In genomic region chr13:20828540-20829364, GRCh38 we compare ENCODE assay signal across 8 cellular contexts. TPM values are rescaled to one million over a fixed set of nuclear protein-coding genes. Genes with fewer than 3 reads are reported as not detected.
DNase-seq lines count a peak whose midpoint lies in the region; ATAC-seq, FAIRE-seq and TF ChIP-seq lines count a peak whose summit lies in the region.

No MANE protein-coding gene starts in this region.

- in situ Hi-C loops in brain microvascular endothelial cell (cut with HindIII; ENCODE audit: low pct_ligation_motif_present, low sequenced_read_pairs), result no loop called here

- peak overlapping the region; percentile 30; the same call in 2 of the 3 replicates for H3K4me3 ChIP-seq in A549
- no peak overlapping the region for H3K4me3 ChIP-seq in brain microvascular endothelial cell (ENCODE audit: low read depth, low read length)

- H3K4me1 ChIP-seq in A549, result 0 out of 3 replicates have a peak, but pooled peaks cover 3% of the 10 kb centered on the region

- DNase-seq in A549 (ENCODE audit: low read depth in 1 of 2, low spot score in 1 of 2) (peak; percentile 3 to 40), ELF-1 (ENCODE audit: low read depth, low spot score) (peak; percentile 41), RWPE1 (ENCODE audit: low spot score) (peak; percentile 45), brain microvascular endothelial cell (no peak), iris pigment epithelial cell (ENCODE audit: low read depth) (peak; percentile 57)
- peak; percentile 6 for DNase-seq in stimulated activated naive B cell treated with anti-CD40 and anti-IgM and Interleukin-4, amounts not matched to agents 10 μg/mL and 1 μg/mL and 100 μg/mL, for 72 hours

- peak overlapping the region; percentile 13 to 39; a peak in 2 of 6 replicates for H3K27ac ChIP-seq in A549
- no peak overlapping the region for H3K27ac ChIP-seq in RWPE1
- H3K27ac ChIP-seq in brain microvascular endothelial cell, result no peak overlapping the region

- peaks cover under 1% of the 10 kb centered on the region for H3K36me3 ChIP-seq in brain microvascular endothelial cell (replicated peaks)

- H3K27me3 ChIP-seq in brain microvascular endothelial cell (replicated peaks), result no peaks in the 10 kb centered on the region

- no peak overlapping the region for H3K27ac Mint-ChIP-seq in stimulated activated naive B cell treated with anti-CD40 and anti-IgM and Interleukin-4, amounts not matched to agents 10 μg/mL and 1 μg/mL and 100 μg/mL, for 72 hours

- no peaks in the 10 kb centered on the region for H3K27me3 Mint-ChIP-seq in stimulated activated naive B cell treated with anti-CD40 and anti-IgM and Interleukin-4, amounts not matched to agents 10 μg/mL and 1 μg/mL and 100 μg/mL, for 72 hours

- H3K9me3 ChIP-seq in A549, result no peaks in the 10 kb centered on the region

- 4% methylated on average over 5 of the region's 5 CpGs for WGBS in A549 (ENCODE audit: missing lambda C conversion rate)

- H3K36me3 Mint-ChIP-seq in stimulated activated naive B cell treated with anti-CD40 and anti-IgM and Interleukin-4, amounts not matched to agents 10 μg/mL and 1 μg/mL and 100 μg/mL, for 72 hours, result peaks cover 11 to 15% of the 10 kb centered on the region in 2 donors

- CTCF ChIA-PET in A549 (lab: Yijun Ruan, JAX), result interaction anchor here (0.6 to 3.0 kb wide), 42 partner anchors 10 to 651 kb away, joined by 3 to 35 read pairs (median 4); partner anchors contain the start of gene EEF1AKMT1
- CTCF ChIA-PET in RWPE1 (lab: Yijun Ruan, JAX), result interaction anchor here (0.5 to 1.6 kb wide), 18 partner anchors 11 to 967 kb away, joined by 3 to 8 read pairs (median 3); no protein-coding TSS in a partner anchor

- peak overlapping the region in 1 of 2 donors; percentile 36 for H3K4me3 Mint-ChIP-seq in stimulated activated naive B cell treated with anti-CD40 and anti-IgM and Interleukin-4, amounts not matched to agents 10 μg/mL and 1 μg/mL and 100 μg/mL, for 72 hours

- no peaks in the 10 kb centered on the region for H3K9me3 Mint-ChIP-seq in stimulated activated naive B cell treated with anti-CD40 and anti-IgM and Interleukin-4, amounts not matched to agents 10 μg/mL and 1 μg/mL and 100 μg/mL, for 72 hours

- TF ChIP-seq RAD21 in A549 (conservative IDR thresholded peaks at IDR 0.05 in 1 of 2, IDR thresholded peaks at IDR 0.05 in 1 of 2), result peak; percentile 57 to 58; a peak in 4 of 5 replicates

- peak; percentile 44 to 54; a peak in 2 of 6 replicates for ATAC-seq in A549
- ATAC-seq in HG03558 (IDR thresholded peaks at IDR 0.05; ENCODE audit: extremely low read depth, unreplicated experiment), result peak; percentile 64
- peak; percentile 59 to 69 for ATAC-seq in stimulated activated naive B cell treated with anti-CD40 and anti-IgM and Interleukin-4, amounts not matched to agents 10 μg/mL and 1 μg/mL and 100 μg/mL, for 72 hours (replicated peaks)
- no peak for ATAC-seq in HG03521 (IDR thresholded peaks at IDR 0.05; ENCODE audit: unreplicated experiment)

- no peak for TF ChIP-seq EP300 in A549 (IDR thresholded peaks at IDR 0.05)

- H3K4me2 ChIP-seq in A549, result peak overlapping the region; percentile 78

- TF ChIP-seq CTCF in A549 (IDR thresholded peaks at IDR 0.05), result peak; percentile 66
- peak; percentile 85 for TF ChIP-seq CTCF in RWPE1 (conservative IDR thresholded peaks at IDR 0.05; ENCODE audit: low read depth)
- peak; percentile 81 for TF ChIP-seq CTCF in brain microvascular endothelial cell (IDR thresholded peaks at IDR 0.05; ENCODE audit: low read depth, low read length, missing control alignments)

- no peak for FAIRE-seq in A549 (lab: Jason Lieb, UNC)

- H3K4me1 Mint-ChIP-seq in stimulated activated naive B cell treated with anti-CD40 and anti-IgM and Interleukin-4, amounts not matched to agents 10 μg/mL and 1 μg/mL and 100 μg/mL, for 72 hours, result peaks cover 6 to 7% of the 10 kb centered on the region in 2 donors

- POLR2A ChIA-PET in A549 (lab: Yijun Ruan, JAX) (interaction anchor here (0.5 kb wide), 1 partner anchor 303 kb away, joined by 3 read pairs; the partner anchor contains the start of gene CRYL1), RWPE1 (lab: Yijun Ruan, JAX; ENCODE audit: low non-redundant PET) (no interaction called here)

- TF ChIP-seq POLR2A in A549 (IDR thresholded peaks at IDR 0.05; ENCODE audit: low read length), result no peak

TF ChIP-seq in A549, 52 proteins besides CTCF, POLR2A, EP300 and RAD21:
- TF ChIP-seq MYC (IDR thresholded peaks at IDR 0.05; ENCODE audit: borderline replicate concordance, low read length), result no peak
- TF ChIP-seq E2F6 (IDR thresholded peaks at IDR 0.05; ENCODE audit: borderline replicate concordance, low read depth), result no peak
- TF ChIP-seq JUN (IDR thresholded peaks at IDR 0.05), result no peak
- TF ChIP-seq, protein P1, sequence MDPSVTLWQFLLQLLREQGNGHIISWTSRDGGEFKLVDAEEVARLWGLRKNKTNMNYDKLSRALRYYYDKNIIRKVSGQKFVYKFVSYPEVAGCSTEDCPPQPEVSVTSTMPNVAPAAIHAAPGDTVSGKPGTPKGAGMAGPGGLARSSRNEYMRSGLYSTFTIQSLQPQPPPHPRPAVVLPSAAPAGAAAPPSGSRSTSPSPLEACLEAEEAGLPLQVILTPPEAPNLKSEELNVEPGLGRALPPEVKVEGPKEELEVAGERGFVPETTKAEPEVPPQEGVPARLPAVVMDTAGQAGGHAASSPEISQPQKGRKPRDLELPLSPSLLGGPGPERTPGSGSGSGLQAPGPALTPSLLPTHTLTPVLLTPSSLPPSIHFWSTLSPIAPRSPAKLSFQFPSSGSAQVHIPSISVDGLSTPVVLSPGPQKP (IDR thresholded peaks at IDR 0.05; ENCODE audit: low read depth, low read length), result no peak
- no peak for TF ChIP-seq CEBPB (IDR thresholded peaks at IDR 0.05)
- TF ChIP-seq SMC3 (IDR thresholded peaks at IDR 0.05), result peak; percentile 73

RNA-seq across cellular contexts. Expression of gene EEF1AKMT1, which starts 55.0 kb away (rescaled TPM):
- polyA plus RNA-seq in A549 (2011; rRNA removed) (9.1 and 10.0 TPM in 2 replicates), A549 (2017; fragmentation: RNase III; extraction: RNeasy Plus Mini Kit Qiagen cat#74134 plus additional on column Dnase treatment) (7.3 to 9.0 TPM (median 8.1 TPM) in 3 replicates)
- polyA plus RNA-seq in A549 (2012; cell fraction: cytosol; rRNA removed), result 2.7 and 3.9 TPM in 2 replicates
- polyA plus RNA-seq in A549 (2012; cell fraction: nucleus; rRNA removed), result 0.88 and 2.6 TPM in 2 replicates
- 2.2 and 3.0 TPM in 2 replicates for polyA minus RNA-seq in A549 (2011; rRNA and poly(A)+ RNA removed)

Comparison
In these comparisons a context has a peak if more than half of its experiments do, and no peak if none do; other contexts are left out.
1. H3K27ac ChIP-seq: peak in A549 (2 of 2); none in RWPE1 (single experiment) and brain microvascular endothelial cell (single experiment).
2. Peak in every context shown above with its lines, with median percentiles within 50 percentile points of each other: CTCF ChIP-seq.